ENCODE assay signal across 20 cellular contexts in genomic region chr6:88490195-88490594, GRCh38.
"Had no signal": no experiment of that assay in that cellular context is flagged by ENCODE, and none has a peak within 500 bp of the region (broad histone marks: within the 10 kb centered on the region; RNA-seq: fewer than 3 reads in every experiment).

No MANE protein-coding gene starts in this region.

- H3K27ac Mint-ChIP-seq: immature natural killer cell; naive thymus-derived CD4-positive, alpha-beta T cell; nephron progenitor cell; stimulated activated memory B cell treated with anti-CD40 and anti-IgM and Interleukin-4, amounts not matched to agents 10 μg/mL and 1 μg/mL and 100 μg/mL, for 72 hours; stimulated activated naive CD8-positive, alpha-beta T cell treated with anti-CD3 and anti-CD28 coated beads, Interleukin-15, Interleukin-2, amounts not matched to agents 100 ng/mL and 50 ng/mL, for 24 hours had no signal

- H3K27ac ChIP-seq: coronary artery, dorsolateral prefrontal cortex, gastroesophageal sphincter, left ventricle myocardium inferior, neutrophil, psoas muscle, right lobe of liver, spleen had no signal

- H3K36me3 ChIP-seq: gastroesophageal sphincter, left ventricle myocardium inferior, neutrophil, right lobe of liver, spleen, tibial nerve had no signal

- H3K9me3 Mint-ChIP-seq: stimulated activated memory B cell treated with anti-CD40 and anti-IgM and Interleukin-4, amounts not matched to agents 10 μg/mL and 1 μg/mL and 100 μg/mL, for 72 hours; stimulated activated naive CD8-positive, alpha-beta T cell treated with anti-CD3 and anti-CD28 coated beads, Interleukin-15, Interleukin-2, amounts not matched to agents 100 ng/mL and 50 ng/mL, for 24 hours had no signal

- H3K9me3 ChIP-seq: neutrophil, right lobe of liver, tibial nerve had no signal

- H3K27me3 Mint-ChIP-seq: stimulated activated memory B cell treated with anti-CD40 and anti-IgM and Interleukin-4, amounts not matched to agents 10 μg/mL and 1 μg/mL and 100 μg/mL, for 72 hours had no signal

- H3K27me3 ChIP-seq: dorsolateral prefrontal cortex, gastroesophageal sphincter, neutrophil, right lobe of liver, spleen, tibial nerve had no signal

- DNase-seq: dorsolateral prefrontal cortex; effector CD8-positive, alpha-beta T cell; immature natural killer cell; left ventricle myocardium inferior; naive thymus-derived CD4-positive, alpha-beta T cell; nephron progenitor cell; psoas muscle; retina; right lobe of liver; spleen; stimulated activated CD4-positive, alpha-beta T cell treated with anti-CD3 and anti-CD28 coated beads, Interleukin-15, amount 100 ng/mL, for 24 hours; stimulated activated CD4-positive, alpha-beta T cell treated with anti-CD3 and anti-CD28 coated beads, Interleukin-1b, Interleukin-23, amount 100 ng/mL, for 48 hours; stimulated activated CD4-positive, alpha-beta T cell treated with anti-CD3 and anti-CD28 coated beads, Interleukin-4, amount 100 ng/mL, for 24 hours had no signal

- H3K36me3 Mint-ChIP-seq: immature natural killer cell; naive thymus-derived CD4-positive, alpha-beta T cell; stimulated activated memory B cell treated with anti-CD40 and anti-IgM and Interleukin-4, amounts not matched to agents 10 μg/mL and 1 μg/mL and 100 μg/mL, for 72 hours had no signal

- H3K4me1 Mint-ChIP-seq: immature natural killer cell, nephron progenitor cell had no signal

- H3K4me3 ChIP-seq: coronary artery, dorsolateral prefrontal cortex, gastroesophageal sphincter, left ventricle myocardium inferior, psoas muscle, right lobe of liver, spleen, tibial nerve had no signal

- H3K4me3 Mint-ChIP-seq: immature natural killer cell; naive thymus-derived CD4-positive, alpha-beta T cell; nephron progenitor cell; stimulated activated memory B cell treated with anti-CD40 and anti-IgM and Interleukin-4, amounts not matched to agents 10 μg/mL and 1 μg/mL and 100 μg/mL, for 72 hours; stimulated activated naive CD8-positive, alpha-beta T cell treated with anti-CD3 and anti-CD28 coated beads, Interleukin-15, Interleukin-2, amounts not matched to agents 100 ng/mL and 50 ng/mL, for 24 hours had no signal

- H3K4me1 ChIP-seq: gastroesophageal sphincter, left ventricle myocardium inferior, psoas muscle, right lobe of liver, tibial nerve had no signal

- ATAC-seq: esophagus mucosa; gastroesophageal sphincter; naive thymus-derived CD4-positive, alpha-beta T cell; psoas muscle; stimulated activated memory B cell treated with anti-CD40 and anti-IgM and Interleukin-4, amounts not matched to agents 10 μg/mL and 1 μg/mL and 100 μg/mL, for 72 hours had no signal
